Comparison of ENCODE assay signal across 14 cellular contexts in the genomic region with DNA sequence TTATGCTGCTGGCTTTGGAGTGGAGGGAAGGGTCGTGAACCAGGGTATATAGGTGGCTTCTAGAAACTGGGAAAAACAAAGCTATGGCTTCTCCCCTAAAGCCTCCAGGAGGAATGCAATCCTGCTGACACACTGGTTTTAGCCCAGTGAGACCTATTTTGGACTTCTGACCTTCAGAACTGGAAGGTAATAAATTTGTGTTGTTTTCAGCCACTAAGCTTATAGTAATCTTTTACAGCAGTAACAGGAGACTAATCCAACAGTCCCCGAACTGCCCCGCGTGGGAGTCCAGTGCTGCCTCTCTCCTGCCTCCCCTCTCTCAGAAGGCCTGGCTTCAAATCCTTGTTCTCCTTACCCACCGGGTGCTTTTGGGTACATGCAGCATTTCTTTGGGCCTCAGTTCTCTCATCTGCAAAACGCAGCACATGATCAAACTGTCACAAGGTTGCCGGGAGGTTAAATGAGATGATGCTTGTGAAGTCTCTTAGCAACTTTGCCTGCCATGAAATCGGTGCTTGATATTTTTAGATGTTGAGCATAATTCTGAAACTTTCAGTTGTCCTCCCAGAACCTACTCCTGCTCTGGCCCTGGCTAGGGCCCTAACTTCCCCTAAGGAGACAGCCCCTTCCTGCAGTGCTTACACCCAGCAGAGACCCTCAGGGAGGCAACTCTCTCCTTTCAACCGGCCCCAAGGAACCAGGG.
DNase-seq lines count a peak whose midpoint lies in the region; ATAC-seq and TF ChIP-seq lines count a peak whose summit lies in the region.
"Had no signal": no experiment of that assay in that cellular context is flagged by ENCODE, and none has a peak within 500 bp of the region (broad histone marks: within the 10 kb centered on the region; RNA-seq: fewer than 3 reads in every experiment).

No MANE protein-coding gene starts in this region.

- H3F3A ChIP-seq in GM23248 (ENCODE audit: insufficient read depth): no peaks in the 10 kb centered on the region

- WGBS in GM23248 (ENCODE audit: low coverage in 1 of 2, low lambda C conversion rate in 2 of 2, missing lambda C conversion rate in 2 of 2), 2 experiments: 80 to 84% methylated on average over 9 of the region's 9 CpGs

- no peaks in the 10 kb centered on the region for H3K27me3 ChIP-seq in effector memory CD4-positive, alpha-beta T cell (replicated peaks; ENCODE audit: control insufficient read depth, insufficient read depth, low read length, poor library complexity, severe bottlenecking)
- no peaks in the 10 kb centered on the region for H3K27me3 ChIP-seq in GM23248 (replicated peaks; ENCODE audit: insufficient read depth)
- H3K27me3 ChIP-seq: foreskin keratinocyte had no signal

- H2AFZ ChIP-seq in GM23248: no peak overlapping the region

- in situ Hi-C loops in GM13976 (cut with MboI; ENCODE audit: low sequenced_read_pairs, unreplicated experiment) (no loop called here), GM23248 (cut with MboI) (no loop called here)

- H3K36me3 ChIP-seq in effector memory CD4-positive, alpha-beta T cell (ENCODE audit: control insufficient read depth, insufficient read depth, low read length): no peaks in the 10 kb centered on the region
- no peaks in the 10 kb centered on the region for H3K36me3 ChIP-seq in GM23248 (ENCODE audit: low read depth)
- H3K36me3 ChIP-seq: lower lobe of right lung had no signal

- no peak for TF ChIP-seq CTCF in GM13976 (IDR thresholded peaks at IDR 0.05; ENCODE audit: borderline replicate concordance, control extremely low read depth, extremely low read depth, insufficient read depth, missing control alignments)

- H3K4me2 ChIP-seq in GM23248 (ENCODE audit: unreplicated experiment): no peak overlapping the region

- ATAC-seq in GM21576 (IDR thresholded peaks at IDR 0.05; ENCODE audit: unreplicated experiment) (peak; percentile 37), HG03439 (IDR thresholded peaks at IDR 0.05; ENCODE audit: unreplicated experiment) (peak; percentile 39)
- ATAC-seq: foreskin keratinocyte, lower lobe of right lung, PC-3 had no signal

- H3K27ac ChIP-seq in effector memory CD4-positive, alpha-beta T cell (ENCODE audit: insufficient read depth, low read length, poor library complexity, severe bottlenecking): no peak overlapping the region
- H3K27ac ChIP-seq in GM23248: no peak overlapping the region
- H3K27ac ChIP-seq: foreskin keratinocyte, lower lobe of right lung had no signal

- no peak overlapping the region for H3K9ac ChIP-seq in GM23248

- no peaks in the 10 kb centered on the region for H3K9me2 ChIP-seq in GM23248 (ENCODE audit: insufficient read depth)

- no peaks in the 10 kb centered on the region for H3K4me1 ChIP-seq in effector memory CD4-positive, alpha-beta T cell (ENCODE audit: control insufficient read depth, insufficient read depth, low read length, poor library complexity, severe bottlenecking)
- peaks cover 9% of the 10 kb centered on the region for H3K4me1 ChIP-seq in GM23248 (ENCODE audit: insufficient read depth)
- H3K4me1 ChIP-seq: foreskin keratinocyte had no signal

- H3K9me3 ChIP-seq in effector memory CD4-positive, alpha-beta T cell (ENCODE audit: control insufficient read depth, low read length): no peaks in the 10 kb centered on the region
- H3K9me3 ChIP-seq in GM23248 (ENCODE audit: low read depth): no peaks in the 10 kb centered on the region
- H3K9me3 ChIP-seq: lower lobe of right lung had no signal

- DNase-seq in GM13976 (ENCODE audit: low spot score) (peak; percentile 57), left kidney (ENCODE audit: low read depth, low spot score) (peak; percentile 71), AML-193 (lab: John Stamatoyannopoulos, UW) (no peak), NCI-H524 (lab: John Stamatoyannopoulos, UW) (no peak), GM23248 (no peak)
- DNase-seq in effector memory CD4-positive, alpha-beta T cell: no peak
- DNase-seq: activated effector memory CD4-positive, alpha-beta T cell treated with anti-CD3 and anti-CD28 coated beads, Interleukin-2, amount 50 U/mL, for 16 hours; CD4-positive, CD25-positive, alpha-beta regulatory T cell; foreskin keratinocyte; lower lobe of right lung; NCI-H1436; PC-3 had no signal

- H3K79me2 ChIP-seq in GM23248 (ENCODE audit: insufficient read depth): no peaks in the 10 kb centered on the region

- H3K4me3 ChIP-seq in effector memory CD4-positive, alpha-beta T cell (ENCODE audit: insufficient read depth, low read depth, low read length, poor library complexity, severe bottlenecking): no peak overlapping the region
- H3K4me3 ChIP-seq in GM23248: no peak overlapping the region
- H3K4me3 ChIP-seq: lower lobe of right lung had no signal

- H4K20me1 ChIP-seq in GM23248 (ENCODE audit: insufficient read depth): no peaks in the 10 kb centered on the region

Comparison
In these comparisons a context has a peak if more than half of its experiments do, and no peak if none do; other contexts are left out.
1. DNase-seq: peak in GM13976 (single experiment) and left kidney (single experiment); none in AML-193 (0 of 2), NCI-H524 (0 of 2), effector memory CD4-positive, alpha-beta T cell (0 of 3) and GM23248 (single experiment).